In the genomic region with DNA sequence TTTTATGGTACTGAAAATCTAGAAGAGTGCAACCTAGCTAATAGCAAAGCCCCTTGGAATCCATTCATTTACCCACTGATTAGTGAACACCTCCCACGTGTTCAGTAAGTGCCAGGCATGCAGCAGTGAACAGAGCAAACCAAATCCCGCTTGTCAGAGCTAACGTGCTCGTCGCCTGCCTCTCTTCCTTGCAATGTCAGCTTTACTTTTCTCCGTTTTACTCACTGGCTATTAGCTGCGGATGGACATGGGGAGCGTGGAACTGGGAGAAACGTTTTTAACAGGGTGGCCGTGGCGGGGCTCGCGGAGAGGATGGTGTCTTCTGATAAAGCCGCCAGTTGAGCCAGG, we compare ENCODE assay signal across 14 cellular contexts.
A peak's percentile ranks its signal among the peaks of the same experiment; 100 is the strongest.
DNase-seq lines count a peak whose midpoint lies in the region; ATAC-seq and TF ChIP-seq lines count a peak whose summit lies in the region.
"Had no signal": no experiment of that assay in that cellular context is flagged by ENCODE, and none has a peak within 500 bp of the region (broad histone marks: within the 10 kb centered on the region; RNA-seq: fewer than 3 reads in every experiment).

No MANE protein-coding gene starts in this region.

- DNase-seq in NCI-H82 (lab: John Stamatoyannopoulos, UW) = peak; percentile 44
- no peak for DNase-seq in NCI-H82 treated with DMSO at 0.1 percent for 48 hours (lab: John Stamatoyannopoulos, UW; ENCODE audit: unreplicated experiment)
- peak; percentile 23 for DNase-seq in RPMI7951 (ENCODE audit: low read depth)
- peak; percentile 48 for DNase-seq in islet precursor cell
- DNase-seq in psoas muscle = no peak
- DNase-seq in activated CD4-positive, alpha-beta T cell treated with anti-CD3 and anti-CD28 coated beads, Interleukin-2, amount 50 U/mL, for 4 hours = no peak
- DNase-seq: AML-193; C1 segment of cervical spinal cord; Caco-2; CD4-positive, CD25-positive, alpha-beta regulatory T cell had no signal

- WGBS in psoas muscle, 3 donors = 88 to 90% (median 89%) methylated on average over 14 of the region's 14 CpGs

- H3K27ac ChIP-seq in psoas muscle = no peak overlapping the region
- H3K27ac ChIP-seq: 22Rv1, A549 had no signal

- no peaks in the 10 kb centered on the region for H3K4me1 ChIP-seq in psoas muscle
- H3K4me1 ChIP-seq: A549, Caco-2, HAP-1 had no signal

- TF ChIP-seq CTCF in psoas muscle (IDR thresholded peaks at IDR 0.05) = no peak

- no peaks in the 10 kb centered on the region for H3K36me3 ChIP-seq in psoas muscle (ENCODE audit: insufficient read depth in 1 of 2, low read depth in 1 of 2)
- H3K36me3 ChIP-seq: HAP-1 had no signal

- peaks cover 5% of the 10 kb centered on the region for H3K9me3 ChIP-seq in psoas muscle
- H3K9me3 ChIP-seq: A549, Caco-2, HAP-1 had no signal

- no peak for ATAC-seq in psoas muscle
- ATAC-seq in GM21423 (IDR thresholded peaks at IDR 0.05; ENCODE audit: unreplicated experiment) = no peak
- ATAC-seq: A549 had no signal

- H3K27me3 ChIP-seq in psoas muscle (ENCODE audit: insufficient read depth in 3 of 3, low read length in 2 of 3) = no peaks in the 10 kb centered on the region

- no peak overlapping the region for H3K4me3 ChIP-seq in psoas muscle
- H3K4me3 ChIP-seq: A549, HAP-1 had no signal

- intact Hi-C loops in psoas muscle (cut with DNase I) = loop anchor here in 1 of 2 donors (10.0 kb wide), 1 partner anchor 65 kb away; no protein-coding TSS in a partner anchor

Comparison
In these comparisons a context has a peak if more than half of its experiments do, and no peak if none do; other contexts are left out.
1. DNase-seq: peak in NCI-H82 (single experiment), RPMI7951 (single experiment) and islet precursor cell (single experiment); none in NCI-H82 treated with DMSO at 0.1 percent for 48 hours (single experiment), psoas muscle (0 of 2) and activated CD4-positive, alpha-beta T cell treated with anti-CD3 and anti-CD28 coated beads, Interleukin-2, amount 50 U/mL, for 4 hours (0 of 2).